13 cellular contexts compared by ENCODE assay signal in genomic region chr15:89206186-89206585, GRCh38. TPM values are rescaled to one million over a fixed set of nuclear protein-coding genes. Genes with fewer than 3 reads are reported as not detected.
"Had no signal": no experiment of that assay in that cellular context is flagged by ENCODE, and none has a peak within 500 bp of the region (broad histone marks: within the 10 kb centered on the region; RNA-seq: fewer than 3 reads in every experiment).

No MANE protein-coding gene starts in this region.

RNA-seq across cellular contexts. Expression of gene RLBP1, which starts 15.2 kb away (rescaled TPM):
- total RNA-seq: activated CD4-positive, alpha-beta T cell treated with anti-CD3 and anti-CD28 coated beads, Interleukin-2, amount 10 ng/mL, durations not matched to agents 7 days and 5 days; activated CD8-positive, alpha-beta memory T cell treated with anti-CD3 and anti-CD28 coated beads, Interleukin-2, amount 10 ng/mL, durations not matched to agents 7 days and 5 days; activated T-helper 17 cell treated with anti-CD3 and anti-CD28 coated beads, Interleukin-2, amount 50 U/mL, for 72 hours; adrenal gland; astrocyte; body of pancreas; breast epithelium; colonic mucosa; MCF 10A; PC-3; Right ventricle myocardium inferior; T-cell; T-helper 17 cell had no signal
